20 cellular contexts compared by ENCODE assay signal in genomic region chr20:57664924-57665588, GRCh38. TPM values are rescaled to one million over a fixed set of nuclear protein-coding genes. Genes with fewer than 3 reads are reported as not detected.
"Had no signal": no experiment of that assay in that cellular context is flagged by ENCODE, and none has a peak within 500 bp of the region (broad histone marks: within the 10 kb centered on the region; RNA-seq: fewer than 3 reads in every experiment).

No MANE protein-coding gene starts in this region.

- ATAC-seq: activated CD4-positive, CD25-positive, alpha-beta regulatory T cell treated with anti-CD3 and anti-CD28 coated beads, Interleukin-2, amount 50 U/mL, for 24 hours; mucosa of descending colon; naive thymus-derived CD8-positive, alpha-beta T cell; psoas muscle had no signal

- H3K27ac ChIP-seq: brain microvascular endothelial cell, psoas muscle had no signal

- H3K4me3 ChIP-seq: mucosa of descending colon, psoas muscle had no signal

- FAIRE-seq: TTC549 had no signal

- H3K36me3 ChIP-seq: brain microvascular endothelial cell had no signal

- DNase-seq: activated effector memory CD4-positive, alpha-beta T cell treated with Interleukin-2 at 50 U/mL for 16 hours; amygdala; brain microvascular endothelial cell; cerebellar nuclear complex; erythroblast; hypothalamus; mammary epithelial cell; occipital lobe; stimulated activated CD4-positive, alpha-beta T cell treated with anti-CD3 and anti-CD28 coated beads, Interleukin-15, amount 100 ng/mL, for 24 hours; stimulated activated CD4-positive, alpha-beta T cell treated with anti-CD3 and anti-CD28 coated beads, Interleukin-4, amount 100 ng/mL, for 4 hours; stimulated activated naive CD8-positive, alpha-beta T cell treated with anti-CD3 and anti-CD28 coated beads, Interleukin-15, amount 100 ng/mL, for 72 hours; T-helper 2 cell had no signal

- H3K27me3 ChIP-seq: brain microvascular endothelial cell had no signal

- H3K9me3 ChIP-seq: mucosa of descending colon, psoas muscle had no signal

RNA-seq across cellular contexts. Expression of gene ZBP1, which starts 44.8 kb away (rescaled TPM):
- total RNA-seq: dermis microvascular lymphatic vessel endothelial cell, endodermal cell, glomerular endothelial cell, mammary epithelial cell, occipital lobe had no signal
- polyA plus RNA-seq: mammary epithelial cell had no signal
